In the genomic region with DNA sequence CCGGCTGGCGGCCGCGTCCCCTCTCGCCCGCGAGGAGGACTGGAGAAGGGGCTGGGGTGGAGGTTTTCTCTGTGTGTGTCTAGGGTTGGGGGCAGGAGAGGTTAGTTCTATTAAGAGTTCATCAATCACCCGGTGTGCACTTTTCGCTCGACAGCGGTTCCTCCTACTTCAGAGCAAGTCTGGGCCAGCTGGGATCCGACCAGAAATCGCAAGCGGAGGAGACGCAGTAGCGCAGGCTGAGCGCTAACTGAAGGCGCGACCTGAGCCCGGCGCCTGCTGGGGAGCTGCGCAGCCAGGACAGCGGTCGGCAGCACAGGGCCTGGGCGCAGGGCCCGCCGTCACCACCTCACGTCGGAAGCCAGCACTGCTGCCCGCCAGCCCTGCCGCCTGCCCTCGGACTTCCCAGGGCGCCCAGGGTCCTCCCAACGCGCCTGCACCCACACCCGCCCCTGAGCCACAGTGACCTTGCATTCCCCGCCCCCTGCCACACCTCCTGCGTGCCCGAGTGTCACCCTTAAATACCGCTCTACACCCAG, we compare ENCODE assay signal across 8 cellular contexts. TPM values are rescaled to one million over a fixed set of nuclear protein-coding genes. Genes with fewer than 3 reads are reported as not detected.
DNase-seq lines count a peak whose midpoint lies in the region; ATAC-seq and TF ChIP-seq lines count a peak whose summit lies in the region.

No MANE protein-coding gene starts in this region.

- CTCF ChIA-PET in CD4-positive, alpha-beta memory T cell (lab: Charles Lee; ENCODE audit: partially characterized antibody): no interaction called here

- TF ChIP-seq CTCF in CD14-positive monocyte (IDR thresholded peaks at IDR 0.05): no peak

- no peaks in the 10 kb centered on the region for H3K9me3 ChIP-seq in mesodermal cell (ENCODE audit: control insufficient read depth, low read length)
- no peaks in the 10 kb centered on the region for H3K9me3 ChIP-seq in CD4-positive, alpha-beta memory T cell (ENCODE audit: control insufficient read depth in 1 of 2, low read length in 2 of 2)

- peak overlapping the region; percentile 31 for H3K4me3 ChIP-seq in mesodermal cell (ENCODE audit: extremely low read depth, insufficient read depth, low read length, poor library complexity, severe bottlenecking)
- no peak overlapping the region for H3K4me3 ChIP-seq in CD4-positive, alpha-beta memory T cell (ENCODE audit: low read length in 2 of 2)

- H3K4me3 Mint-ChIP-seq in CD14-positive monocyte (peak overlapping the region; percentile 47 to 82), IgD-negative memory B cell (peak overlapping the region in 3 of 4 donors; percentile 55 to 70 (median 59))
- H3K4me3 Mint-ChIP-seq in activated T-helper 2 cell treated with anti-CD3 and anti-CD28 coated beads, Interferon-gamma antibody, Interleukin-2, Interleukin-4, amounts not matched to agents 10 μg/mL and 5 μg/mL and 100 μg/mL, durations not matched to agents 14 hours and 24 hours and 36 hours (ENCODE audit: low read depth): peak overlapping the region; percentile 27
- peak overlapping the region in 2 of 8 donors; percentile 10 to 52 for H3K4me3 Mint-ChIP-seq in CD4-positive, alpha-beta memory T cell

- intact Hi-C loops in CD14-positive monocyte (cut with micrococcal nuclease): no loop called here
- intact Hi-C loops in activated T-helper 2 cell treated with anti-CD3 and anti-CD28 coated beads, Interferon-gamma antibody, Interleukin-2, Interleukin-4, amounts not matched to agents 10 μg/mL and 5 μg/mL and 100 μg/mL, durations not matched to agents 14 hours and 24 hours and 36 hours (cut with micrococcal nuclease): no loop called here
- intact Hi-C loops in CD4-positive, alpha-beta memory T cell (cut with micrococcal nuclease): no loop called here

- POLR2A ChIA-PET in CD4-positive, alpha-beta memory T cell (lab: Charles Lee; ENCODE audit: partially characterized antibody): no interaction called here

- H3K27ac Mint-ChIP-seq in CD14-positive monocyte: no peak overlapping the region
- H3K27ac Mint-ChIP-seq in IgD-negative memory B cell: no peak overlapping the region
- H3K27ac Mint-ChIP-seq in activated T-helper 2 cell treated with anti-CD3 and anti-CD28 coated beads, Interferon-gamma antibody, Interleukin-2, Interleukin-4, amounts not matched to agents 10 μg/mL and 5 μg/mL and 100 μg/mL, durations not matched to agents 14 hours and 24 hours and 36 hours: no peak overlapping the region
- H3K27ac Mint-ChIP-seq in CD4-positive, alpha-beta memory T cell: no peak overlapping the region

- H3K4me1 ChIP-seq in mesodermal cell (ENCODE audit: control insufficient read depth, insufficient read depth, low read length, poor library complexity, severe bottlenecking): no peaks in the 10 kb centered on the region
- H3K4me1 ChIP-seq in CD4-positive, alpha-beta memory T cell (ENCODE audit: insufficient read depth, low read length): no peaks in the 10 kb centered on the region

- ATAC-seq in HG02884 (IDR thresholded peaks at IDR 0.05; ENCODE audit: unreplicated experiment): no peak
- no peak for ATAC-seq in left lobe of liver

- 0 to 2% methylated on average over 26 to 37 of the region's 40 CpGs for WGBS in mesodermal cell (ENCODE audit: insufficient coverage in 2 of 2), 2 experiments

- H3K4me1 Mint-ChIP-seq in CD14-positive monocyte: peaks cover 7% of the 10 kb centered on the region
- peaks cover under 1 to 5% (median 5%) of the 10 kb centered on the region in 3 donors for H3K4me1 Mint-ChIP-seq in IgD-negative memory B cell
- H3K4me1 Mint-ChIP-seq in activated T-helper 2 cell treated with anti-CD3 and anti-CD28 coated beads, Interferon-gamma antibody, Interleukin-2, Interleukin-4, amounts not matched to agents 10 μg/mL and 5 μg/mL and 100 μg/mL, durations not matched to agents 14 hours and 24 hours and 36 hours (ENCODE audit: low read depth): peaks cover 9% of the 10 kb centered on the region
- peaks cover 1 to 23% (median 6%) of the 10 kb centered on the region in 4 donors for H3K4me1 Mint-ChIP-seq in CD4-positive, alpha-beta memory T cell

- DNase-seq in CD14-positive monocyte (ENCODE audit: low spot score): no peak
- no peak for DNase-seq in activated T-helper 2 cell treated with anti-CD3 and anti-CD28 coated beads, Interferon-gamma antibody, Interleukin-2, Interleukin-4, amounts not matched to agents 10 μg/mL and 5 μg/mL and 100 μg/mL, durations not matched to agents 14 hours and 24 hours and 36 hours (ENCODE audit: low spot score)
- no peak for DNase-seq in left lobe of liver (ENCODE audit: low spot score)
- no peak for DNase-seq in activated CD4-positive, alpha-beta T cell treated with anti-CD3 and anti-CD28 coated beads for 1 hour
- DNase-seq in CD4-positive, alpha-beta memory T cell: no peak

- H3K36me3 Mint-ChIP-seq in CD14-positive monocyte: no peaks in the 10 kb centered on the region
- H3K36me3 Mint-ChIP-seq in IgD-negative memory B cell: peaks cover under 1% of the 10 kb centered on the region
- no peaks in the 10 kb centered on the region for H3K36me3 Mint-ChIP-seq in activated T-helper 2 cell treated with anti-CD3 and anti-CD28 coated beads, Interferon-gamma antibody, Interleukin-2, Interleukin-4, amounts not matched to agents 10 μg/mL and 5 μg/mL and 100 μg/mL, durations not matched to agents 14 hours and 24 hours and 36 hours (ENCODE audit: low read depth)
- no peaks in the 10 kb centered on the region for H3K36me3 Mint-ChIP-seq in CD4-positive, alpha-beta memory T cell

- H3K9me3 Mint-ChIP-seq in CD14-positive monocyte (peaks cover 0 to 24% (median 7%) of the 10 kb centered on the region in 7 donors), IgD-negative memory B cell (peaks cover 0 to 1% (median 0%) of the 10 kb centered on the region in 3 donors)
- no peaks in the 10 kb centered on the region for H3K9me3 Mint-ChIP-seq in activated T-helper 2 cell treated with anti-CD3 and anti-CD28 coated beads, Interferon-gamma antibody, Interleukin-2, Interleukin-4, amounts not matched to agents 10 μg/mL and 5 μg/mL and 100 μg/mL, durations not matched to agents 14 hours and 24 hours and 36 hours
- H3K9me3 Mint-ChIP-seq in CD4-positive, alpha-beta memory T cell: peaks cover 0 to 2% (median 0%) of the 10 kb centered on the region in 8 donors

- H3K36me3 ChIP-seq in mesodermal cell (ENCODE audit: control insufficient read depth, insufficient read depth, low read length): no peaks in the 10 kb centered on the region
- H3K36me3 ChIP-seq in CD4-positive, alpha-beta memory T cell (ENCODE audit: insufficient read depth, low read length): no peaks in the 10 kb centered on the region

- H3K27me3 ChIP-seq in CD4-positive, alpha-beta memory T cell (ENCODE audit: insufficient read depth, low read length): peaks cover 62% of the 10 kb centered on the region

- H3K27me3 Mint-ChIP-seq in CD14-positive monocyte (ENCODE audit: low read depth in 3 of 3): peaks cover 91 to 98% (median 95%) of the 10 kb centered on the region in 3 donors
- peaks cover 63% of the 10 kb centered on the region for H3K27me3 Mint-ChIP-seq in IgD-negative memory B cell
- H3K27me3 Mint-ChIP-seq in activated T-helper 2 cell treated with anti-CD3 and anti-CD28 coated beads, Interferon-gamma antibody, Interleukin-2, Interleukin-4, amounts not matched to agents 10 μg/mL and 5 μg/mL and 100 μg/mL, durations not matched to agents 14 hours and 24 hours and 36 hours (ENCODE audit: low read depth): peaks cover 86% of the 10 kb centered on the region
- peaks cover 60 to 68% of the 10 kb centered on the region in 2 donors for H3K27me3 Mint-ChIP-seq in CD4-positive, alpha-beta memory T cell

- no peak overlapping the region for H3K27ac ChIP-seq in mesodermal cell (ENCODE audit: low read depth, low read length, severe bottlenecking)
- H3K27ac ChIP-seq in CD4-positive, alpha-beta memory T cell (ENCODE audit: low read depth, low read length): no peak overlapping the region

RNA-seq across cellular contexts. Expression of a gene that starts 10.1 kb away (rescaled TPM):
- polyA plus RNA-seq in CD14-positive monocyte (not detected), IgD-negative memory B cell (not detected)
- not detected in 2 replicates for total RNA-seq in activated T-helper 2 cell treated with anti-CD3 and anti-CD28 coated beads, Interferon-gamma antibody, Interleukin-2, Interleukin-4, amounts not matched to agents 10 μg/mL and 5 μg/mL and 100 μg/mL, durations not matched to agents 14 hours and 24 hours and 36 hours
- polyA plus RNA-seq in mesodermal cell (2013, experiment 1 of 2): 2.0 TPM
- polyA plus RNA-seq in mesodermal cell (2013, experiment 2 of 2): 1.5 TPM
- total RNA-seq in left lobe of liver: not detected
- total RNA-seq in CD4-positive, alpha-beta memory T cell: not detected
- not detected for polyA plus RNA-seq in CD4-positive, alpha-beta memory T cell

RNA-seq across cellular contexts. Expression of a gene that starts 21.2 kb away (rescaled TPM):
- polyA plus RNA-seq in CD14-positive monocyte (not detected), IgD-negative memory B cell (not detected)
- not detected in 2 replicates for total RNA-seq in activated T-helper 2 cell treated with anti-CD3 and anti-CD28 coated beads, Interferon-gamma antibody, Interleukin-2, Interleukin-4, amounts not matched to agents 10 μg/mL and 5 μg/mL and 100 μg/mL, durations not matched to agents 14 hours and 24 hours and 36 hours
- polyA plus RNA-seq in mesodermal cell (2013, experiment 1 of 2): 3.3 TPM
- polyA plus RNA-seq in mesodermal cell (2013, experiment 2 of 2): 2.3 TPM
- not detected for total RNA-seq in left lobe of liver
- not detected for total RNA-seq in CD4-positive, alpha-beta memory T cell
- polyA plus RNA-seq in CD4-positive, alpha-beta memory T cell: not detected

RNA-seq across cellular contexts. Expression of a gene that starts 27.0 kb away (rescaled TPM):
- polyA plus RNA-seq in CD14-positive monocyte (not detected), IgD-negative memory B cell (not detected)
- total RNA-seq in activated T-helper 2 cell treated with anti-CD3 and anti-CD28 coated beads, Interferon-gamma antibody, Interleukin-2, Interleukin-4, amounts not matched to agents 10 μg/mL and 5 μg/mL and 100 μg/mL, durations not matched to agents 14 hours and 24 hours and 36 hours: not detected in 2 replicates
- polyA plus RNA-seq in mesodermal cell (2013, experiment 1 of 2): 6.5 TPM
- polyA plus RNA-seq in mesodermal cell (2013, experiment 2 of 2): 4.2 TPM
- total RNA-seq in left lobe of liver: not detected
- total RNA-seq in CD4-positive, alpha-beta memory T cell: not detected
- polyA plus RNA-seq in CD4-positive, alpha-beta memory T cell: not detected

RNA-seq across cellular contexts. Expression of a gene that starts 48.8 kb away (rescaled TPM):
- polyA plus RNA-seq in CD14-positive monocyte: not detected
- polyA plus RNA-seq in IgD-negative memory B cell: not detected
- total RNA-seq in activated T-helper 2 cell treated with anti-CD3 and anti-CD28 coated beads, Interferon-gamma antibody, Interleukin-2, Interleukin-4, amounts not matched to agents 10 μg/mL and 5 μg/mL and 100 μg/mL, durations not matched to agents 14 hours and 24 hours and 36 hours: not detected in 2 replicates
- 2.1 TPM for polyA plus RNA-seq in mesodermal cell (2013, experiment 1 of 2)
- polyA plus RNA-seq in mesodermal cell (2013, experiment 2 of 2): 1.0 TPM
- not detected for total RNA-seq in left lobe of liver
- total RNA-seq in CD4-positive, alpha-beta memory T cell: not detected
- not detected for polyA plus RNA-seq in CD4-positive, alpha-beta memory T cell

RNA-seq across cellular contexts. Expression of a gene that starts 55.8 kb away (rescaled TPM):
- not detected for polyA plus RNA-seq in CD14-positive monocyte
- polyA plus RNA-seq in IgD-negative memory B cell: not detected
- total RNA-seq in activated T-helper 2 cell treated with anti-CD3 and anti-CD28 coated beads, Interferon-gamma antibody, Interleukin-2, Interleukin-4, amounts not matched to agents 10 μg/mL and 5 μg/mL and 100 μg/mL, durations not matched to agents 14 hours and 24 hours and 36 hours: not detected in 2 replicates
- 1.9 TPM for polyA plus RNA-seq in mesodermal cell (2013, experiment 1 of 2)
- 2.1 TPM for polyA plus RNA-seq in mesodermal cell (2013, experiment 2 of 2)
- not detected for total RNA-seq in left lobe of liver
- not detected for total RNA-seq in CD4-positive, alpha-beta memory T cell
- not detected for polyA plus RNA-seq in CD4-positive, alpha-beta memory T cell
